39 cellular contexts compared by ENCODE assay signal in genomic region chr7:93172683-93173082, GRCh38. TPM values are rescaled to one million over a fixed set of nuclear protein-coding genes. Genes with fewer than 3 reads are reported as not detected.
"Had no signal": no experiment of that assay in that cellular context is flagged by ENCODE, and none has a peak within 500 bp of the region (broad histone marks: within the 10 kb centered on the region; RNA-seq: fewer than 3 reads in every experiment).

No MANE protein-coding gene starts in this region.

- H3K36me3 ChIP-seq: MG63 had no signal

- H3K9me3 ChIP-seq: MG63 had no signal

- H3K27me3 ChIP-seq: MG63 had no signal

- DNase-seq: Karpas-422, Kasumi-1, MG63, MM.1S, MV-4-11, NCI-H1092, NCI-H1092 treated with DMSO at 0.1 percent for 48 hours, NCI-H1105, NCI-H1105 treated with DMSO at 0.1 percent for 48 hours, NCI-H1417, NCI-H1417 treated with DMSO at 0.1 percent for 48 hours, NCI-H1436, NCI-H1436 treated with DMSO at 0.1 percent for 48 hours, NCI-H146, NCI-H1694, NCI-H1694 treated with DMSO at 0.1 percent for 48 hours, NCI-H187, NCI-H187 treated with DMSO at 0.1 percent for 48 hours, NCI-H1930, NCI-H2029, NCI-H2029 treated with DMSO at 0.1 percent for 48 hours, NCI-H2081, NCI-H2081 treated with DMSO at 0.1 percent for 48 hours, NCI-H2107, NCI-H2171, NCI-H2171 treated with DMSO at 0.1 percent for 48 hours, NCI-H2227 treated with DMSO at 0.1 percent for 48 hours, NCI-H226, NCI-H345, NCI-H446, NCI-H446 treated with DMSO at 0.1 percent for 48 hours, NCI-H510A, NCI-H510A treated with DMSO at 0.1 percent for 48 hours, NCI-H524, NCI-H524 treated with DMSO at 0.1 percent for 48 hours had no signal

- H3K4me3 ChIP-seq: MG63 had no signal

RNA-seq across cellular contexts. Expression of gene HEPACAM2, which starts 53.6 kb away (rescaled TPM):
- total RNA-seq: LHCN-M2, M059J, MCF 10A, NCI-H460 had no signal
